Comparison of ENCODE assay signal across 9 cellular contexts in the genomic region with DNA sequence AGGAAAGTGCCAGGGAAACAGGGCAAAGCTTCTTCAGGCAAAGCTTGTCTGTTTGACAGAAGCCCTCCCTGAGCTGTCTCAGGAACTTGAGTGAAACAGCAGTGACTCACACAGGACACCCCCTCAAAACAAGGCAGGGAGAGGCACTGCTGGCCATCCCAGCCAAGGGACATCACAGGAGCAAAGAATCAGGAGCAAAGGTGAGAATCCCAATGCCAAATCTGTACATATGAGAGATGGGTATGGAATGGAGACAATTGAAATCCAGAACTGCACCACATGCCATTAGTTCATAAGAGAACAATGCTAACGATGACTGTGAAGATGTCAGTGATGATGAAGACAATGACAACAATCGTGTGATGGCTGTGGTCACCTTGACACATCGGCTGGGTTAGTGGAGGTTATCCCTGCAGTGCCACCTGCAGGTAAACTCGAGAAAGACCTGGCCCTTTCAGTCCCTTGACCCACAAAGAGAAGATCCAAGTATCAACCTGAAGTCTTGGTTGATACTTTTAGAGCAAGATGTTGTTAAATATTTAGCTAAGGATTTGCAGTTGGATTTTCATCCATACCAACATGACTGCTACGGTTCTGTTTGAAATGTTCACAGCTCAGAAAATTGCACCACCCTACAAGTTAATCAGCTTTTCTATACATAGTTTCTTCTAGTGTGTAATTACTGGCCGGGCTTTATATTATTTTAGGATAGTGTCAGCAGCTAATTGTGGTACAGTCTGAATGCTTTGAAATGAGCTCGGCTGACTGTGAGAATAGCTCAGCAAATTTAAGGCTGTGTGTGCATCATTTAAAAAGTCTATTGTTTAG. TPM values are rescaled to one million over a fixed set of nuclear protein-coding genes. Genes with fewer than 3 reads are reported as not detected.
A peak's percentile ranks its signal among the peaks of the same experiment; 100 is the strongest.
DNase-seq lines count a peak whose midpoint lies in the region; ATAC-seq and TF ChIP-seq lines count a peak whose summit lies in the region.
"Had no signal": no experiment of that assay in that cellular context is flagged by ENCODE, and none has a peak within 500 bp of the region (broad histone marks: within the 10 kb centered on the region; RNA-seq: fewer than 3 reads in every experiment).

No MANE protein-coding gene starts in this region.

- CTCF ChIA-PET in activated CD4-positive, alpha-beta memory T cell treated with anti-CD3 and anti-CD28 coated beads for 36 hours (lab: Charles Lee): interaction anchor here (1.3 to 2.7 kb wide), 2 partner anchors 8 to 54 kb away, joined by 4 to 17 read pairs; no protein-coding TSS in a partner anchor
- CTCF ChIA-PET in activated CD4-positive, alpha-beta memory T cell treated with anti-CD3 and anti-CD28 coated beads, Interleukin-2, amount 10 ng/mL, durations not matched to agents 7 days and 5 days (lab: Charles Lee): interaction anchor here (2.1 kb wide), 1 partner anchor 55 kb away, joined by 9 read pairs; no protein-coding TSS in a partner anchor
- CTCF ChIA-PET in WTC11 (lab: Charles Lee): interaction anchor here (1.1 to 1.7 kb wide), 3 partner anchors 55 to 62 kb away, joined by 4 to 7 read pairs (median 5); no protein-coding TSS in a partner anchor

- intact Hi-C loops in activated CD4-positive, alpha-beta memory T cell treated with anti-CD3 and anti-CD28 coated beads for 36 hours (cut with micrococcal nuclease): no loop called here

- POLR2A ChIA-PET in activated CD4-positive, alpha-beta memory T cell treated with anti-CD3 and anti-CD28 coated beads for 36 hours (lab: Charles Lee): no interaction called here
- POLR2A ChIA-PET in activated CD4-positive, alpha-beta memory T cell treated with anti-CD3 and anti-CD28 coated beads, Interleukin-2, amount 10 ng/mL, durations not matched to agents 7 days and 5 days (lab: Charles Lee): interaction anchor here (1.2 kb wide), 1 partner anchor 64 kb away, joined by 3 read pairs; no protein-coding TSS in a partner anchor
- POLR2A ChIA-PET in WTC11 (lab: Charles Lee): no interaction called here

- DNase-seq in activated CD4-positive, alpha-beta memory T cell treated with anti-CD3 and anti-CD28 coated beads for 36 hours: peak; percentile 38
- DNase-seq in activated CD4-positive, alpha-beta memory T cell treated with anti-CD3 and anti-CD28 coated beads, Interleukin-2, amount 10 ng/mL, durations not matched to agents 7 days and 5 days: no peak
- peak; percentile 63 for DNase-seq in WTC11 (ENCODE audit: low spot score)
- peak; percentile 23 for DNase-seq in myocyte (ENCODE audit: low read depth)
- no peak for DNase-seq in NCI-H2171 treated with DMSO at 0.1 percent for 48 hours (lab: John Stamatoyannopoulos, UW)
- DNase-seq in NCI-H2081 (lab: John Stamatoyannopoulos, UW): no peak
- DNase-seq in SHP77 (lab: John Stamatoyannopoulos, UW): no peak

- ATAC-seq in HG02798 (IDR thresholded peaks at IDR 0.05; ENCODE audit: poor library complexity, unreplicated experiment) (peak; percentile 69), WTC11 (peak; percentile 87)

- no peak overlapping the region for H3K4me3 Mint-ChIP-seq in activated CD4-positive, alpha-beta memory T cell treated with anti-CD3 and anti-CD28 coated beads for 36 hours
- no peak overlapping the region for H3K4me3 Mint-ChIP-seq in activated CD4-positive, alpha-beta memory T cell treated with anti-CD3 and anti-CD28 coated beads, Interleukin-2, amount 10 ng/mL, durations not matched to agents 7 days and 5 days
- H3K4me3 Mint-ChIP-seq in WTC11: no peak overlapping the region
- H3K4me3 Mint-ChIP-seq: activated naive CD4-positive, alpha-beta T cell treated with anti-CD3 and anti-CD28 coated beads, Interleukin-2, amount 50 U/mL, for 24 hours had no signal

- H3K36me3 Mint-ChIP-seq in activated CD4-positive, alpha-beta memory T cell treated with anti-CD3 and anti-CD28 coated beads for 36 hours: no peaks in the 10 kb centered on the region
- no peaks in the 10 kb centered on the region for H3K36me3 Mint-ChIP-seq in activated CD4-positive, alpha-beta memory T cell treated with anti-CD3 and anti-CD28 coated beads, Interleukin-2, amount 10 ng/mL, durations not matched to agents 7 days and 5 days (ENCODE audit: low read depth)
- H3K36me3 Mint-ChIP-seq in WTC11: no peaks in the 10 kb centered on the region

- H3K27ac Mint-ChIP-seq in activated CD4-positive, alpha-beta memory T cell treated with anti-CD3 and anti-CD28 coated beads for 36 hours: no peak overlapping the region
- no peak overlapping the region for H3K27ac Mint-ChIP-seq in activated CD4-positive, alpha-beta memory T cell treated with anti-CD3 and anti-CD28 coated beads, Interleukin-2, amount 10 ng/mL, durations not matched to agents 7 days and 5 days
- no peak overlapping the region for H3K27ac Mint-ChIP-seq in WTC11
- H3K27ac Mint-ChIP-seq: activated naive CD4-positive, alpha-beta T cell treated with anti-CD3 and anti-CD28 coated beads, Interleukin-2, amount 50 U/mL, for 24 hours had no signal

- peak; percentile 52 for TF ChIP-seq CTCF in WTC11 (IDR thresholded peaks at IDR 0.05)

- H3K4me1 Mint-ChIP-seq in activated CD4-positive, alpha-beta memory T cell treated with anti-CD3 and anti-CD28 coated beads for 36 hours (ENCODE audit: low read depth): no peaks in the 10 kb centered on the region
- no peaks in the 10 kb centered on the region for H3K4me1 Mint-ChIP-seq in activated CD4-positive, alpha-beta memory T cell treated with anti-CD3 and anti-CD28 coated beads, Interleukin-2, amount 10 ng/mL, durations not matched to agents 7 days and 5 days
- H3K4me1 Mint-ChIP-seq in WTC11: no peaks in the 10 kb centered on the region
- H3K4me1 Mint-ChIP-seq: activated naive CD4-positive, alpha-beta T cell treated with anti-CD3 and anti-CD28 coated beads, Interleukin-2, amount 50 U/mL, for 24 hours had no signal

- peaks cover 16% of the 10 kb centered on the region for H3K27me3 Mint-ChIP-seq in activated CD4-positive, alpha-beta memory T cell treated with anti-CD3 and anti-CD28 coated beads for 36 hours
- H3K27me3 Mint-ChIP-seq in activated CD4-positive, alpha-beta memory T cell treated with anti-CD3 and anti-CD28 coated beads, Interleukin-2, amount 10 ng/mL, durations not matched to agents 7 days and 5 days: peaks cover 14% of the 10 kb centered on the region
- peaks cover 4% of the 10 kb centered on the region; the same call in 1 of the 2 replicates for H3K27me3 Mint-ChIP-seq in WTC11 (ENCODE audit: low read depth)

- peaks cover 12% of the 10 kb centered on the region for H3K9me3 Mint-ChIP-seq in activated CD4-positive, alpha-beta memory T cell treated with anti-CD3 and anti-CD28 coated beads for 36 hours
- H3K9me3 Mint-ChIP-seq in activated CD4-positive, alpha-beta memory T cell treated with anti-CD3 and anti-CD28 coated beads, Interleukin-2, amount 10 ng/mL, durations not matched to agents 7 days and 5 days: peaks cover 13% of the 10 kb centered on the region
- H3K9me3 Mint-ChIP-seq in WTC11: peaks cover 27% of the 10 kb centered on the region

TF ChIP-seq in WTC11, 78 proteins besides CTCF, POLR2A, EP300 and RAD21:
- TF ChIP-seq GRHL2 (CRISPR knock-in tag; IDR thresholded peaks at IDR 0.05; ENCODE audit: insufficient replicate concordance, severe bottlenecking) (no peak), ETV6 (CRISPR knock-in tag; IDR thresholded peaks at IDR 0.05) (no peak), OVOL2 (CRISPR knock-in tag; IDR thresholded peaks at IDR 0.05; ENCODE audit: borderline replicate concordance) (no peak), ESRRA (CRISPR knock-in tag; IDR thresholded peaks at IDR 0.05; ENCODE audit: borderline replicate concordance) (no peak), ZNF317 (CRISPR knock-in tag; IDR thresholded peaks at IDR 0.05; ENCODE audit: borderline replicate concordance, low read depth) (no peak), ZNF512 (CRISPR knock-in tag; IDR thresholded peaks at IDR 0.05; ENCODE audit: borderline replicate concordance) (no peak), GABPB1 (CRISPR knock-in tag; IDR thresholded peaks at IDR 0.05) (no peak)
- TF ChIP-seq, protein P1, sequence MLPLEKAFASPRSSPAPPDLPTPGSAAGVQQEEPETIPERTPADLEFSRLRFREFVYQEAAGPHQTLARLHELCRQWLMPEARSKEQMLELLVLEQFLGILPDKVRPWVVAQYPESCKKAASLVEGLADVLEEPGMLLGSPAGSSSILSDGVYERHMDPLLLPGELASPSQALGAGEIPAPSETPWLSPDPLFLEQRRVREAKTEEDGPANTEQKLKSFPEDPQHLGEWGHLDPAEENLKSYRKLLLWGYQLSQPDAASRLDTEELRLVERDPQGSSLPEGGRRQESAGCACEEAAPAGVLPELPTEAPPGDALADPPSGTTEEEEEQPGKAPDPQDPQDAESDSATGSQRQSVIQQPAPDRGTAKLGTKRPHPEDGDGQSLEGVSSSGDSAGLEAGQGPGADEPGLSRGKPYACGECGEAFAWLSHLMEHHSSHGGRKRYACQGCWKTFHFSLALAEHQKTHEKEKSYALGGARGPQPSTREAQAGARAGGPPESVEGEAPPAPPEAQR (CRISPR knock-in tag; IDR thresholded peaks at IDR 0.05): no peak

RNA-seq across cellular contexts. Expression of gene IPO5, which starts 42.0 kb away (rescaled TPM):
- 100 to 1,000 TPM; 201 to 214 TPM for total RNA-seq in activated CD4-positive, alpha-beta memory T cell treated with anti-CD3 and anti-CD28 coated beads for 36 hours
- total RNA-seq in activated CD4-positive, alpha-beta memory T cell treated with anti-CD3 and anti-CD28 coated beads, Interleukin-2, amount 10 ng/mL, durations not matched to agents 7 days and 5 days: 10 to 100 TPM; 83.9 to 85.6 TPM
- total RNA-seq in WTC11 (2021): 275 to 301 TPM (median 280 TPM) in 3 replicates
- 173 and 191 TPM in 2 replicates for total RNA-seq in myocyte
- 86.1 TPM for polyA plus RNA-seq in myocyte (2012)

Comparison
In these comparisons a context has a peak if more than half of its experiments do, and no peak if none do; other contexts are left out.
1. DNase-seq: peak in activated CD4-positive, alpha-beta memory T cell treated with anti-CD3 and anti-CD28 coated beads for 36 hours (single experiment), WTC11 (single experiment) and myocyte (single experiment); none in activated CD4-positive, alpha-beta memory T cell treated with anti-CD3 and anti-CD28 coated beads, Interleukin-2, amount 10 ng/mL, durations not matched to agents 7 days and 5 days (single experiment), NCI-H2171 treated with DMSO at 0.1 percent for 48 hours (single experiment), NCI-H2081 (0 of 2) and SHP77 (0 of 2).